Comparison of ENCODE assay signal across 9 cellular contexts in genomic region chr2:7725132-7725849, GRCh38.
DNase-seq lines count a peak whose midpoint lies in the region; ATAC-seq, FAIRE-seq and TF ChIP-seq lines count a peak whose summit lies in the region.
"Had no signal": no experiment of that assay in that cellular context is flagged by ENCODE, and none has a peak within 500 bp of the region (broad histone marks: within the 10 kb centered on the region; RNA-seq: fewer than 3 reads in every experiment).

No MANE protein-coding gene starts in this region.

- H3K4me1 ChIP-seq in hepatocyte (ENCODE audit: insufficient read depth) (peaks cover 6% of the 10 kb centered on the region), urinary bladder (ENCODE audit: insufficient read depth) (no peaks in the 10 kb centered on the region), kidney (ENCODE audit: control insufficient read depth in 1 of 2, insufficient read depth in 1 of 2, low read depth in 1 of 2, low read length in 2 of 2) (no peaks in the 10 kb centered on the region)

- 42% methylated on average over 10 of the region's 10 CpGs for WGBS in hepatocyte (ENCODE audit: low lambda C conversion rate, missing lambda C conversion rate)
- WGBS in urinary bladder: 38% methylated on average over 10 of the region's 10 CpGs

- no peaks in the 10 kb centered on the region for H3K9me2 ChIP-seq in hepatocyte (replicated peaks; ENCODE audit: insufficient read depth)

- no peak overlapping the region for H3K27ac ChIP-seq in VCaP
- H3K27ac ChIP-seq in hepatocyte: no peak overlapping the region
- H3K27ac ChIP-seq in urinary bladder (ENCODE audit: low read depth): no peak overlapping the region
- no peak overlapping the region for H3K27ac ChIP-seq in kidney (ENCODE audit: low read depth in 2 of 2, low read length in 2 of 2)

- H4K20me1 ChIP-seq in hepatocyte (ENCODE audit: insufficient read depth, poor library complexity, severe bottlenecking): no peaks in the 10 kb centered on the region

- DNase-seq in left cardiac atrium: no peak
- no peak for DNase-seq in Right ventricle myocardium superior
- no peak for DNase-seq in hepatocyte (ENCODE audit: low spot score)
- no peak for DNase-seq in kidney
- DNase-seq in RKO (ENCODE audit: low spot score): no peak
- DNase-seq: stimulated activated CD4-positive, alpha-beta T cell treated with anti-CD3 and anti-CD28 coated beads, Interleukin-2, amount 100 ng/mL, for 48 hours had no signal

- no peaks in the 10 kb centered on the region for H3K79me2 ChIP-seq in hepatocyte

- H3K4me2 ChIP-seq in hepatocyte: no peak overlapping the region

- H3K36me3 ChIP-seq in hepatocyte (replicated peaks; ENCODE audit: insufficient read depth, low read depth) (no peaks in the 10 kb centered on the region), urinary bladder (ENCODE audit: insufficient read depth) (no peaks in the 10 kb centered on the region), kidney (ENCODE audit: control insufficient read depth in 1 of 2, insufficient read depth in 2 of 2, low read length in 2 of 2) (no peaks in the 10 kb centered on the region)

- TF ChIP-seq CTCF in VCaP (conservative IDR thresholded peaks at IDR 0.05): peak; percentile 45
- peak; percentile 27 for TF ChIP-seq CTCF in hepatocyte (IDR thresholded peaks at IDR 0.05; ENCODE audit: poor library complexity)
- no peak for TF ChIP-seq CTCF in kidney (IDR thresholded peaks at IDR 0.05; ENCODE audit: borderline replicate concordance, extremely low read depth, insufficient read depth)

- H3K4me3 ChIP-seq in hepatocyte: no peak overlapping the region
- H3K4me3 ChIP-seq in urinary bladder (ENCODE audit: low read depth, low read length): peak overlapping the region; percentile 5
- no peak overlapping the region for H3K4me3 ChIP-seq in kidney (ENCODE audit: low read length in 2 of 2)

- H3K9ac ChIP-seq in kidney (ENCODE audit: low read length in 2 of 2): no peak overlapping the region

- no peaks in the 10 kb centered on the region for H3K9me3 ChIP-seq in hepatocyte (ENCODE audit: low read depth)
- H3K9me3 ChIP-seq in kidney (ENCODE audit: control insufficient read depth in 1 of 2, low read length in 2 of 2): no peaks in the 10 kb centered on the region

- no peak for FAIRE-seq in kidney (lab: Jason Lieb, UNC)

- no peaks in the 10 kb centered on the region for H3K27me3 ChIP-seq in hepatocyte

- peak; percentile 44 to 59 for ATAC-seq in left cardiac atrium
- no peak for ATAC-seq in Right ventricle myocardium superior (ENCODE audit: poor library complexity)
- no peak for ATAC-seq in HG03135 (IDR thresholded peaks at IDR 0.05; ENCODE audit: unreplicated experiment)

- peak overlapping the region; percentile 19 for H2AFZ ChIP-seq in hepatocyte

- intact Hi-C loops in left cardiac atrium (cut with DNase I) (no loop called here), Right ventricle myocardium superior (cut with DNase I) (no loop called here), kidney (cut with DNase I) (loop anchor here (10.0 kb wide), 1 partner anchor 960 kb away; the partner anchor contains the start of gene ID2)

Comparison
In these comparisons a context has a peak if more than half of its experiments do, and no peak if none do; other contexts are left out.
1. ATAC-seq: peak in left cardiac atrium (2 of 2); none in Right ventricle myocardium superior (single experiment) and HG03135 (single experiment).